In the genomic region with DNA sequence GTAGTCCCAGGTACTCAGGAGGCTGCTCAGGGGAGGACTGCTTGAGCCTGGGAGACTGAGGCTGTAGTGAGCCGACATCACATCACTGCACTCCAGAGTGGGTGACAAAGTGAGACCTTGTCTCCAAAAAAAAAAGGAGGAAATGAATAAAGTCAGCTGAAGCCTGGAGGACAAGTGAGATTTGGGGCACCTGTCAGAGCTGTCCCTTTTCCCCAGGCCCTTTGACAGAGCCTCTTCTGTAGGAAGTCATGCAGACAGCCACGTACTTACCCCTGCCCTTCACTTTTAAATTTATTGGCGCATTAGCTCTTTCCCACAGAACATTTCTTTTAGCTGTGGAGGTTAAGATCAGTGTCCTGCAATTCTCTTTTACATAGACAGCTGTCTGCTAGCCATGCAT, we compare ENCODE assay signal across 24 cellular contexts.
"Had no signal": no experiment of that assay in that cellular context is flagged by ENCODE, and none has a peak within 500 bp of the region (broad histone marks: within the 10 kb centered on the region; RNA-seq: fewer than 3 reads in every experiment).

No MANE protein-coding gene starts in this region.

- FAIRE-seq: bronchial epithelial cell, frontal cortex had no signal

- ATAC-seq: activated T-cell treated with anti-CD3 and anti-CD28 coated beads, Interleukin-2, amount 50 U/mL, for 4 hours; effector memory CD8-positive, alpha-beta T cell; left ventricle myocardium superior; natural killer cell treated with Interleukin-12 subunit alpha and Interleukin-12 subunit beta and Interleukin-15 and Interleukin-18, amount 100 ng/mL, for 72 hours; stimulated activated naive CD8-positive, alpha-beta T cell treated with anti-CD3 and anti-CD28 coated beads, Interleukin-15, Interleukin-2, amounts not matched to agents 100 U/mL and 50 U/mL, for 24 hours had no signal

- H3K27ac ChIP-seq: colonic mucosa, dorsolateral prefrontal cortex, esophagus muscularis mucosa, prostate gland had no signal

- H3K4me3 ChIP-seq: colonic mucosa, dorsolateral prefrontal cortex, esophagus muscularis mucosa, prostate gland had no signal

- H3K36me3 ChIP-seq: colonic mucosa, esophagus muscularis mucosa, prostate gland had no signal

- H3K9me3 ChIP-seq: colonic mucosa, esophagus muscularis mucosa, prostate gland had no signal

- H3K4me1 ChIP-seq: colonic mucosa, prostate gland had no signal

- H3K27me3 ChIP-seq: colonic mucosa, dorsolateral prefrontal cortex, esophagus muscularis mucosa had no signal

- DNase-seq: activated B cell treated with CpG ODN at 0.5 μM for 24 hours; activated CD4-positive, alpha-beta T cell treated with anti-CD3 and anti-CD28 coated beads for 4 hours; activated CD4-positive, alpha-beta T cell treated with anti-CD3 and anti-CD28 coated beads, Interleukin-2, amount 50 U/mL, for 48 hours; activated CD8-positive, alpha-beta memory T cell treated with anti-CD3 and anti-CD28 coated beads, Interleukin-2, amount 50 U/mL, for 48 hours; activated effector memory CD4-positive, alpha-beta T cell treated with Interleukin-2 at 50 U/mL for 16 hours; activated naive CD4-positive, alpha-beta T cell treated with anti-CD3 and anti-CD28 coated beads, Interleukin-2, amount 10 ng/mL, durations not matched to agents 7 days and 5 days; activated T-cell treated with anti-CD3 and anti-CD28 coated beads, Interleukin-2, amount 50 U/mL, for 4 hours; amygdala; colonic mucosa; dorsolateral prefrontal cortex; effector memory CD8-positive, alpha-beta T cell; glutamatergic neuron; hippocampal formation; left ventricle myocardium superior; mammary epithelial cell; midbrain; stimulated activated CD4-positive, alpha-beta T cell treated with anti-CD3 and anti-CD28 coated beads, Interleukin-4, amount 100 ng/mL, for 24 hours; stimulated activated naive CD8-positive, alpha-beta T cell treated with anti-CD3 and anti-CD28 coated beads, Interleukin-15, Interleukin-2, amounts not matched to agents 100 U/mL and 50 U/mL, for 24 hours; T1000 had no signal
